ENCODE assay signal across 32 cellular contexts in the genomic region with DNA sequence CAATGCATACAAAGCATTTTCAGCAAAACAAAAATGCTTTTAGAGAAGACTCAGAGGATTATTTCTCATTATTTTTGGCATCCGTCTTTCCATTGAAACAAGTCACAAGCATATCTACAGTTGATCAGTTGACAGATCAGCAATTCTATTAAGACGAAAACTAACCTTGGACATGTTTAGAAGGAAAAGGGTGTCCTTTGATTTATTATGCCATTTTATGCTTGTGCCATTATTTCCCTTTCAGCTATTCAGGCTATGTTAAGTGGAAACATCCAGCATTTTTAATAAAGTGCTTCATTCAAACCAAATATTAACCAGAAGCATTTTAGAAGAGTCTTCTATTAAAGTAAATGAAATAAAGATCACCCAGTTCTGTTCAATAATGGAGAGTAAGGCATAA.
"Had no signal": no experiment of that assay in that cellular context is flagged by ENCODE, and none has a peak within 500 bp of the region (broad histone marks: within the 10 kb centered on the region; RNA-seq: fewer than 3 reads in every experiment).

No MANE protein-coding gene starts in this region.

- FAIRE-seq: astrocyte, bronchial epithelial cell had no signal

- H3K36me3 ChIP-seq: adrenal gland, ascending aorta, brain microvascular endothelial cell, breast epithelium, cardiac muscle cell had no signal

- H3K27ac ChIP-seq: adrenal gland, ascending aorta, body of pancreas, brain microvascular endothelial cell, breast epithelium, cardiac muscle cell had no signal

- H3K4me1 ChIP-seq: adrenal gland, ascending aorta, breast epithelium had no signal

- H3K27me3 ChIP-seq: adrenal gland, ascending aorta, body of pancreas, brain microvascular endothelial cell, breast epithelium, cardiac muscle cell had no signal

- H3K9me3 ChIP-seq: adrenal gland, ascending aorta, body of pancreas, breast epithelium had no signal

- H3K4me3 ChIP-seq: adrenal gland, ascending aorta, body of pancreas, breast epithelium, cardiac muscle cell had no signal

- ATAC-seq: activated naive CD4-positive, alpha-beta T cell treated with anti-CD3 and anti-CD28 coated beads, Interleukin-2, amount 50 U/mL, for 72 hours; activated naive CD8-positive, alpha-beta T cell treated with anti-CD3 and anti-CD28 coated beads, Interleukin-2, amount 50 U/mL, for 24 hours; activated T-cell treated with anti-CD3 and anti-CD28 coated beads, Interleukin-2, amount 50 U/mL, for 4 hours; activated T-cell treated with anti-CD3 and anti-CD28 coated beads, Interleukin-2, amount 50 U/mL, for 72 hours; activated T-helper 17 cell treated with anti-CD3 and anti-CD28 coated beads, Interleukin-2, amount 50 U/mL, for 72 hours; body of pancreas had no signal

- DNase-seq: activated effector memory CD4-positive, alpha-beta T cell treated with anti-CD3 and anti-CD28 coated beads, Interleukin-2, amount 50 U/mL, for 16 hours; activated effector memory CD4-positive, alpha-beta T cell treated with Interleukin-2 at 50 U/mL for 16 hours; activated gamma-delta T cell; activated gamma-delta T cell treated with Interleukin-2 at 50 U/mL for 16 hours; activated naive CD4-positive, alpha-beta T cell; activated naive CD4-positive, alpha-beta T cell treated with anti-CD3 and anti-CD28 coated beads for 36 hours; activated naive CD4-positive, alpha-beta T cell treated with anti-CD3 and anti-CD28 coated beads, Interleukin-2, amount 10 ng/mL, durations not matched to agents 7 days and 5 days; activated naive CD4-positive, alpha-beta T cell treated with anti-CD3 and anti-CD28 coated beads, Interleukin-2, amount 50 U/mL, for 16 hours; activated naive CD4-positive, alpha-beta T cell treated with Interleukin-2 at 50 U/mL for 16 hours; activated naive CD8-positive, alpha-beta T cell treated with anti-CD3 and anti-CD28 coated beads for 36 hours; activated naive CD8-positive, alpha-beta T cell treated with anti-CD3 and anti-CD28 coated beads, Interleukin-2, amount 10 ng/mL, durations not matched to agents 7 days and 5 days; activated naive CD8-positive, alpha-beta T cell treated with anti-CD3 and anti-CD28 coated beads, Interleukin-2, amount 50 U/mL, for 24 hours; activated T-cell treated with anti-CD3 and anti-CD28 coated beads, Interleukin-2, amount 50 U/mL, for 24 hours; activated T-cell treated with anti-CD3 and anti-CD28 coated beads, Interleukin-2, amount 50 U/mL, for 4 hours; activated T-cell treated with anti-CD3 and anti-CD28 coated beads, Interleukin-2, amount 50 U/mL, for 48 hours; activated T-cell treated with anti-CD3 and anti-CD28 coated beads, Interleukin-2, amount 50 U/mL, for 72 hours; adrenal gland; amniotic stem cell; amygdala; anterior cingulate cortex; aorta; body of pancreas; brain microvascular endothelial cell; central memory CD4-positive, alpha-beta T cell; cerebellar nuclear complex had no signal
